ENCODE assay signal across 8 cellular contexts in the genomic region with DNA sequence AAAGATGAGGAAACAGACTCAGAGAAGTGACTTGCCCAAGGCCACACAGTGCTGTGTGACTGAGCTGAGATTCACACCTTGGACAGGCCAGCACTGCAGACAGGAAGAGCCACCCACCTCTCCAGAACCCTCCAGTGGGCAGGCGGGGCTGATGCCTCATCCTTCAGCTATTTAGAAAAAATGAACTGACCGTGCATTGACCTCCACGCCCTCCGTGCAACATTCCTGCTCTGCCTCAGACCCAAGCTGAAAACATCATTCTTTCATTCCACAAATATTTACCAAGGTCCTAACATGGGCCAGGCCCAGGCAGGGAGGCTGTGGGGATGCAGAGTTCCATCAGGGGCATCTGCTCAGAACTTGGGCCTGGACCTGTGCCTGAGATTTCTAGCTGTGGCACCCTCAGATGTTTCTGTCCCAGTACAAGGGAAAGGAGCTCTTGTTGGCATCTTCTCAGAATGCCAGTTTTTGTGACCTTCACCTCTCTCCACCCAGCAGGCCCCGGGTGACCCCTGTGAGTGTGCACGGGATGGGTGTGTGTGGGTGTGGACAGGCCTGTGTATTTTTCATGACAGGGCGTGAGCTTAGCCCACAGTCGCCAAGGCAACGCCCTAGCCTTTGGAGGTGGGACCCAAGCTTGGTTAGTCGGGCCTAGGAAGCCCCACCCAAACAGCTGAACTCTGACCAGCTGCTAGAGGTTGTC. TPM values are rescaled to one million over a fixed set of nuclear protein-coding genes. Genes with fewer than 3 reads are reported as not detected.
A peak's percentile ranks its signal among the peaks of the same experiment; 100 is the strongest.
DNase-seq lines count a peak whose midpoint lies in the region; ATAC-seq and TF ChIP-seq lines count a peak whose summit lies in the region.
"Had no signal": no experiment of that assay in that cellular context is flagged by ENCODE, and none has a peak within 500 bp of the region (broad histone marks: within the 10 kb centered on the region; RNA-seq: fewer than 3 reads in every experiment).

No MANE protein-coding gene starts in this region.

- H3K4me3 ChIP-seq in psoas muscle = peak overlapping the region; percentile 8

- no peak overlapping the region for H3K27ac ChIP-seq in foreskin keratinocyte
- peak overlapping the region; percentile 81 for H3K27ac ChIP-seq in psoas muscle
- H3K27ac ChIP-seq: VCaP had no signal

- no peak for DNase-seq in activated T-cell treated with anti-CD3 and anti-CD28 coated beads, Interleukin-2, amount 50 U/mL, for 4 hours
- DNase-seq in foreskin keratinocyte (peak; percentile 79 to 87), psoas muscle (peak; percentile 80 to 88), C1 segment of cervical spinal cord (lab: John Stamatoyannopoulos, UW) (no peak), NOMO-1 treated with dmso at 0.1 percent for 144 hours (lab: John Stamatoyannopoulos, UW; ENCODE audit: unreplicated experiment) (no peak)

- peaks cover 0 to 4% of the 10 kb centered on the region in 2 donors for H3K36me3 ChIP-seq in psoas muscle (ENCODE audit: insufficient read depth in 1 of 2, low read depth in 1 of 2)

- H3K9me3 Mint-ChIP-seq in activated T-cell treated with anti-CD3 and anti-CD28 coated beads, Interleukin-2, amount 50 U/mL, for 4 hours = no peaks in the 10 kb centered on the region

- WGBS in psoas muscle, 3 donors = 41 to 48% (median 44%) methylated on average over 10 of the region's 10 CpGs

- no peaks in the 10 kb centered on the region for H3K27me3 Mint-ChIP-seq in activated T-cell treated with anti-CD3 and anti-CD28 coated beads, Interleukin-2, amount 50 U/mL, for 4 hours (ENCODE audit: low read depth)

- H3K4me1 Mint-ChIP-seq in activated T-cell treated with anti-CD3 and anti-CD28 coated beads, Interleukin-2, amount 50 U/mL, for 4 hours (ENCODE audit: low read depth) = peaks cover 89% of the 10 kb centered on the region

- TF ChIP-seq CTCF in foreskin keratinocyte (conservative IDR thresholded peaks at IDR 0.05) (no peak), psoas muscle (IDR thresholded peaks at IDR 0.05) (no peak)

- ATAC-seq in HG02938 (IDR thresholded peaks at IDR 0.05; ENCODE audit: unreplicated experiment) (peak; percentile 27), foreskin keratinocyte (peak; percentile 62), psoas muscle (peak; percentile 20 to 41 (median 39)), GM18505 (IDR thresholded peaks at IDR 0.05; ENCODE audit: unreplicated experiment) (no peak)
- ATAC-seq in activated T-cell treated with anti-CD3 and anti-CD28 coated beads, Interleukin-2, amount 50 U/mL, for 4 hours = no peak

- peak overlapping the region; percentile 94 for H3K4me3 Mint-ChIP-seq in activated T-cell treated with anti-CD3 and anti-CD28 coated beads, Interleukin-2, amount 50 U/mL, for 4 hours

- no peaks in the 10 kb centered on the region for H3K9me3 ChIP-seq in psoas muscle

- H3K27me3 ChIP-seq in foreskin keratinocyte (no peaks in the 10 kb centered on the region), psoas muscle (ENCODE audit: insufficient read depth in 3 of 3, low read length in 2 of 3) (no peaks in the 10 kb centered on the region)

- TF ChIP-seq POLR2A in GM18505 (IDR thresholded peaks at IDR 0.05; ENCODE audit: borderline replicate concordance, extremely low read depth, insufficient read depth, insufficient read length) = no peak

- H3K36me3 Mint-ChIP-seq in activated T-cell treated with anti-CD3 and anti-CD28 coated beads, Interleukin-2, amount 50 U/mL, for 4 hours (ENCODE audit: insufficient read depth) = peaks cover 54% of the 10 kb centered on the region

- peaks cover 13% of the 10 kb centered on the region for H3K4me1 ChIP-seq in foreskin keratinocyte
- H3K4me1 ChIP-seq in psoas muscle = peaks cover 83% of the 10 kb centered on the region

- intact Hi-C loops in psoas muscle (cut with DNase I) = no loop called here

RNA-seq across cellular contexts. Expression of gene VSIR, which starts 6.5 kb away (rescaled TPM):
- total RNA-seq in activated T-cell treated with anti-CD3 and anti-CD28 coated beads, Interleukin-2, amount 50 U/mL, for 4 hours = 100 to 1,000 TPM; 238 to 274 (median 240) TPM
- total RNA-seq in foreskin keratinocyte (4.0 and 5.2 TPM in 2 replicates), psoas muscle (10 to 100 TPM; 12.5 to 20.4 (median 15.9) TPM)
- polyA plus RNA-seq in foreskin keratinocyte (5.2 and 6.1 TPM in 2 replicates), psoas muscle (10 to 100 TPM; 14.8 to 21.8 (median 19.0) TPM)

RNA-seq across cellular contexts. Expression of gene C10orf105, which starts 47.3 kb away (rescaled TPM):
- under 1 TPM; 0.05 to 0.28 (median 0.18) TPM for total RNA-seq in activated T-cell treated with anti-CD3 and anti-CD28 coated beads, Interleukin-2, amount 50 U/mL, for 4 hours
- total RNA-seq in foreskin keratinocyte (not detected in 2 replicates), psoas muscle (not detected)
- polyA plus RNA-seq in foreskin keratinocyte (not detected in 2 replicates), psoas muscle (under 1 TPM; 0.01 to 0.03 (median 0.03) TPM)

Comparison
In these comparisons a context has a peak if more than half of its experiments do, and no peak if none do; other contexts are left out.
1. ATAC-seq: peak in HG02938 (single experiment), foreskin keratinocyte (single experiment) and psoas muscle (4 of 4); none in activated T-cell treated with anti-CD3 and anti-CD28 coated beads, Interleukin-2, amount 50 U/mL, for 4 hours (0 of 2) and GM18505 (single experiment).
2. DNase-seq: peak in foreskin keratinocyte (2 of 2) and psoas muscle (2 of 2); none in activated T-cell treated with anti-CD3 and anti-CD28 coated beads, Interleukin-2, amount 50 U/mL, for 4 hours (single experiment), C1 segment of cervical spinal cord (0 of 14) and NOMO-1 treated with dmso at 0.1 percent for 144 hours (single experiment).
3. RNA of gene VSIR, which starts 6.5 kb away (total RNA-seq): 238 to 274 TPM in activated T-cell treated with anti-CD3 and anti-CD28 coated beads, Interleukin-2, amount 50 U/mL, for 4 hours; 12.5 to 20.4 TPM in psoas muscle and 4.0 to 5.2 TPM in foreskin keratinocyte; every median in the first group is over 10 times any median in the second.